ENCODE assay signal across 20 cellular contexts in the genomic region with DNA sequence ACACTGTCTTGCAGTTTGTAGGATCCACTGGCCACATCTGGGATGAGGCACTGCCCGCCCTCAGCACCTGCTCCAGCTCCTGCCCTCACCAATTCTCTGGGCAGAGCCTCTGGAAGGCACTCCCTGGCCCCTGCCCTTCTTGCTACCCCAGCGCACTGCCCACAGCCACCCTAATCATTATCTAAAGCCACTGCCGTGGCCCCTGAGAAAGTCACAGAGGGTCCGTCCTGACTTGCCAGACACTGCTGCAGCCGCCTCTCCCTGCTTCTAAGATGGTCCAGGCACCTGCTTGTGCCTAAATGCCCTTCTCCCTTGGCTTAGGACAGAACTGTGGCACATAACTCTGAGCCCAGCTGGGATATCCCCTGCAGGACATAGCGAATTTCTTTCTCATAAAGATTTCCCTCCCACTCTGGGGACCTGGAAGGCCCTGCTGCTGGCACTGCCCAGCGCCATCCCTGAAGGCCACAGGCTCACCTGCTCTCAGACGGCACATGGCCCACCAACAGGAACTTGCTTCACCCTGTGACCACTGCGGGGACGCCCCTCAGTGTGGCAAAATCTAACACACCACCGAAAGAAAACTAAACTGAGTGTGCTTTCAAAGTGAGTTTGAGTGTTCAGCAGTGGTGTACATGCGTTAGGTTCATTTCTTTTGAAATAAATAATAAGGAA.
DNase-seq lines count a peak whose midpoint lies in the region; ATAC-seq and TF ChIP-seq lines count a peak whose summit lies in the region.
"Had no signal": no experiment of that assay in that cellular context is flagged by ENCODE, and none has a peak within 500 bp of the region (broad histone marks: within the 10 kb centered on the region; RNA-seq: fewer than 3 reads in every experiment).

No MANE protein-coding gene starts in this region.

- ATAC-seq in activated T-cell treated with anti-CD3 and anti-CD28 coated beads, Interleukin-2, amount 50 U/mL, for 72 hours (replicated peaks in 1 of 2), result no peak
- ATAC-seq in lower lobe of right lung (no peak), GM18519 (IDR thresholded peaks at IDR 0.05; ENCODE audit: low FRiP score, unreplicated experiment) (no peak)
- ATAC-seq: activated CD8-positive, alpha-beta T cell treated with anti-CD3 and anti-CD28 coated beads for 36 hours; esophagus mucosa had no signal

- H3K27me3 Mint-ChIP-seq in activated T-cell treated with anti-CD3 and anti-CD28 coated beads, Interleukin-2, amount 50 U/mL, for 72 hours (ENCODE audit: low read depth), result no peaks in the 10 kb centered on the region
- no peaks in the 10 kb centered on the region for H3K27me3 Mint-ChIP-seq in chondrocyte (ENCODE audit: low read depth)
- H3K27me3 Mint-ChIP-seq: activated CD8-positive, alpha-beta T cell treated with anti-CD3 and anti-CD28 coated beads for 36 hours had no signal

- peaks cover 5% of the 10 kb centered on the region for H3K4me1 ChIP-seq in lower lobe of right lung
- H3K4me1 ChIP-seq: BE2C had no signal

- no peaks in the 10 kb centered on the region for H3K27me3 ChIP-seq in lower lobe of right lung (ENCODE audit: low read depth)
- H3K27me3 ChIP-seq: BE2C, vagina had no signal

- DNase-seq in activated T-cell treated with anti-CD3 and anti-CD28 coated beads, Interleukin-2, amount 50 U/mL, for 1 hour, result peak; percentile 6
- DNase-seq in activated T-cell treated with anti-CD3 and anti-CD28 coated beads, Interleukin-2, amount 50 U/mL, for 72 hours, result no peak
- peak; percentile 57 for DNase-seq in chondrocyte (ENCODE audit: low spot score)
- DNase-seq in lower lobe of right lung, result peak; percentile 21
- no peak for DNase-seq in NOMO-1 (lab: John Stamatoyannopoulos, UW; ENCODE audit: unreplicated experiment in 2 of 2)
- DNase-seq in KBM-7, result no peak
- DNase-seq: activated CD8-positive, alpha-beta T cell treated with anti-CD3 and anti-CD28 coated beads for 36 hours; BE2C; EL; HFFc6; NCI-H1092 treated with DMSO at 0.1 percent for 48 hours; NCI-H2081; NCI-H446 treated with DMSO at 0.1 percent for 48 hours; nephron progenitor cell; NK-92 treated with Interleukin-12 subunit alpha and Interleukin-12 subunit beta, amount 100 ng/mL, for 24 hours; stimulated activated CD4-positive, alpha-beta T cell treated with anti-CD3 and anti-CD28 coated beads, Interleukin-4, amount 100 ng/mL, for 4 hours had no signal

- no peak for TF ChIP-seq CTCF in chondrocyte (IDR thresholded peaks at IDR 0.05)
- no peak for TF ChIP-seq CTCF in lower lobe of right lung (IDR thresholded peaks at IDR 0.05)

- intact Hi-C loops in lower lobe of right lung (cut with DNase I), result no loop called here

- H3K4me3 Mint-ChIP-seq in activated T-cell treated with anti-CD3 and anti-CD28 coated beads, Interleukin-2, amount 50 U/mL, for 72 hours, result no peak overlapping the region
- H3K4me3 Mint-ChIP-seq in chondrocyte (ENCODE audit: unreplicated experiment), result no peak overlapping the region
- H3K4me3 Mint-ChIP-seq: activated CD8-positive, alpha-beta T cell treated with anti-CD3 and anti-CD28 coated beads for 36 hours; HFFc6; nephron progenitor cell had no signal

- peaks cover 0 to 6% of the 10 kb centered on the region in 2 donors for H3K9me3 Mint-ChIP-seq in activated T-cell treated with anti-CD3 and anti-CD28 coated beads, Interleukin-2, amount 50 U/mL, for 72 hours
- no peaks in the 10 kb centered on the region for H3K9me3 Mint-ChIP-seq in chondrocyte (ENCODE audit: low read depth)
- H3K9me3 Mint-ChIP-seq: activated CD8-positive, alpha-beta T cell treated with anti-CD3 and anti-CD28 coated beads for 36 hours; HFFc6; nephron progenitor cell had no signal

- H3K36me3 Mint-ChIP-seq in activated T-cell treated with anti-CD3 and anti-CD28 coated beads, Interleukin-2, amount 50 U/mL, for 72 hours (ENCODE audit: insufficient read depth in 2 of 2), result peaks cover 4 to 18% of the 10 kb centered on the region in 2 donors
- H3K36me3 Mint-ChIP-seq in chondrocyte (ENCODE audit: low read depth), result peaks cover 11% of the 10 kb centered on the region

- H3K27ac Mint-ChIP-seq in activated T-cell treated with anti-CD3 and anti-CD28 coated beads, Interleukin-2, amount 50 U/mL, for 72 hours, result no peak overlapping the region
- H3K27ac Mint-ChIP-seq in chondrocyte (ENCODE audit: unreplicated experiment), result no peak overlapping the region
- H3K27ac Mint-ChIP-seq: activated CD8-positive, alpha-beta T cell treated with anti-CD3 and anti-CD28 coated beads for 36 hours; HFFc6 had no signal

- H3K36me3 ChIP-seq in lower lobe of right lung, result peaks cover 61% of the 10 kb centered on the region

- no peak overlapping the region for H3K27ac ChIP-seq in lower lobe of right lung
- H3K27ac ChIP-seq in temporal lobe (ENCODE audit: low read depth, low read length), result peak overlapping the region; percentile 93
- H3K27ac ChIP-seq: vagina had no signal

- H3K9me3 ChIP-seq in lower lobe of right lung, result no peaks in the 10 kb centered on the region
- H3K9me3 ChIP-seq: BE2C, vagina had no signal

- no peak overlapping the region for H3K4me3 ChIP-seq in lower lobe of right lung
- H3K4me3 ChIP-seq: vagina had no signal

- in situ Hi-C loops in KBM-7 (cut with MboI; ENCODE audit: low pct_unique_long_range_greater_than_20kb, low sequenced_read_pairs), result no loop called here

- H3K4me1 Mint-ChIP-seq in activated T-cell treated with anti-CD3 and anti-CD28 coated beads, Interleukin-2, amount 50 U/mL, for 72 hours (ENCODE audit: low read depth), result peaks cover 6% of the 10 kb centered on the region
- no peaks in the 10 kb centered on the region for H3K4me1 Mint-ChIP-seq in chondrocyte (ENCODE audit: low read depth)

Comparison
In these comparisons a context has a peak if more than half of its experiments do, and no peak if none do; other contexts are left out.
1. DNase-seq: peak in activated T-cell treated with anti-CD3 and anti-CD28 coated beads, Interleukin-2, amount 50 U/mL, for 1 hour (single experiment), chondrocyte (single experiment) and lower lobe of right lung (single experiment); none in activated T-cell treated with anti-CD3 and anti-CD28 coated beads, Interleukin-2, amount 50 U/mL, for 72 hours (0 of 2), NOMO-1 (0 of 2) and KBM-7 (single experiment).